Comparison of ENCODE assay signal across 12 cellular contexts in genomic region chr19:47510516-47511127, GRCh38. TPM values are rescaled to one million over a fixed set of nuclear protein-coding genes. Genes with fewer than 3 reads are reported as not detected.
DNase-seq lines count a peak whose midpoint lies in the region; ATAC-seq and TF ChIP-seq lines count a peak whose summit lies in the region.
"Had no signal": no experiment of that assay in that cellular context is flagged by ENCODE, and none has a peak within 500 bp of the region (broad histone marks: within the 10 kb centered on the region; RNA-seq: fewer than 3 reads in every experiment).

No MANE protein-coding gene starts in this region.

- peak; percentile 23 for DNase-seq in NCI-H2171 (lab: John Stamatoyannopoulos, UW)
- DNase-seq in endothelial cell (ENCODE audit: low spot score), result no peak
- no peak for DNase-seq in prostate gland (ENCODE audit: low spot score)
- DNase-seq in NCI-H345 treated with DMSO at 0.1 percent for 48 hours (lab: John Stamatoyannopoulos, UW; ENCODE audit: unreplicated experiment), result no peak
- no peak for DNase-seq in mesothelial cell of epicardium (ENCODE audit: low spot score in 2 of 2, unreplicated experiment in 2 of 2)
- no peak for DNase-seq in AG08396 (ENCODE audit: low spot score)
- DNase-seq: Peyer's patch; stimulated activated CD4-positive, alpha-beta T cell treated with anti-CD3 and anti-CD28 coated beads, Interleukin-12 subunit alpha, Interleukin-12 subunit beta, amount 100 ng/mL, for 4 hours had no signal

- no peak overlapping the region for H3K27ac ChIP-seq in BLaER1 treated with 17β-estradiol and CSF1 and Interleukin-3, amounts not matched to agents 10 nM and 100 nM
- peak overlapping the region; percentile 97 to 98 for H3K27ac ChIP-seq in prostate gland

- peaks cover 79 to 91% (median 89%) of the 10 kb centered on the region in 11 experiments for H4K20me1 ChIP-seq in BLaER1 treated with 17β-estradiol and CSF1 and Interleukin-3, amounts not matched to agents 10 nM and 100 nM

- H3K4me3 ChIP-seq in BLaER1 treated with 17β-estradiol and CSF1 and Interleukin-3, amounts not matched to agents 10 nM and 100 nM, result no peak overlapping the region
- peak overlapping the region in 1 of 2 donors; percentile 78 for H3K4me3 ChIP-seq in prostate gland
- H3K4me3 ChIP-seq: Peyer's patch had no signal

- H3K27me3 Mint-ChIP-seq in endothelial cell (ENCODE audit: unreplicated experiment) (peaks cover 13% of the 10 kb centered on the region), mesothelial cell of epicardium (ENCODE audit: low read depth) (no peaks in the 10 kb centered on the region)

- no peaks in the 10 kb centered on the region for H3K9me3 Mint-ChIP-seq in endothelial cell (ENCODE audit: unreplicated experiment)
- H3K9me3 Mint-ChIP-seq in mesothelial cell of epicardium, result no peaks in the 10 kb centered on the region
- H3K9me3 Mint-ChIP-seq: activated T-helper 1 cell treated with anti-CD3 and anti-CD28 coated beads, Interleukin-12 subunit alpha, Interleukin-12 subunit beta, Interleukin-2, Interleukin-4 antibody, amounts not matched to agents 30 ng/mL and 10 ng/mL and 1 ng/mL, durations not matched to agents 14 hours and 24 hours and 36 hours had no signal

- TF ChIP-seq CTCF in endothelial cell (IDR thresholded peaks at IDR 0.05; ENCODE audit: unreplicated experiment), result no peak
- TF ChIP-seq CTCF in prostate gland (IDR thresholded peaks at IDR 0.05), result no peak
- TF ChIP-seq CTCF in mesothelial cell of epicardium (IDR thresholded peaks at IDR 0.05; ENCODE audit: unreplicated experiment), result no peak

- peaks cover 34% of the 10 kb centered on the region for H3K4me1 Mint-ChIP-seq in endothelial cell (ENCODE audit: unreplicated experiment)
- peaks cover 30% of the 10 kb centered on the region for H3K4me1 Mint-ChIP-seq in mesothelial cell of epicardium

- H3K27me3 ChIP-seq in BLaER1 treated with 17β-estradiol and CSF1 and Interleukin-3, amounts not matched to agents 10 nM and 100 nM, result no peaks in the 10 kb centered on the region
- no peaks in the 10 kb centered on the region for H3K27me3 ChIP-seq in prostate gland (replicated peaks; ENCODE audit: insufficient read depth)
- H3K27me3 ChIP-seq: Peyer's patch had no signal

- 40% methylated on average over 12 of the region's 12 CpGs for WGBS in prostate gland

- peak overlapping the region in 6 of 11 experiments; percentile 5 to 99 (median 21); a peak in 4 of 22 replicates for H3K9ac ChIP-seq in BLaER1 treated with 17β-estradiol and CSF1 and Interleukin-3, amounts not matched to agents 10 nM and 100 nM

- peaks cover 0 to 48% (median 20%) of the 10 kb centered on the region in 11 experiments; a peak in 15 of 22 replicates for H3K36me3 ChIP-seq in BLaER1 treated with 17β-estradiol and CSF1 and Interleukin-3, amounts not matched to agents 10 nM and 100 nM
- H3K36me3 ChIP-seq in prostate gland, result no peaks in the 10 kb centered on the region

- no peak for TF ChIP-seq POLR2A in prostate gland (IDR thresholded peaks at IDR 0.05)

- H3K36me3 Mint-ChIP-seq in endothelial cell (ENCODE audit: low read depth, unreplicated experiment), result peaks cover 10% of the 10 kb centered on the region
- no peaks in the 10 kb centered on the region for H3K36me3 Mint-ChIP-seq in mesothelial cell of epicardium

- H3K27ac Mint-ChIP-seq in endothelial cell (ENCODE audit: unreplicated experiment) (peak overlapping the region; percentile 59), mesothelial cell of epicardium (no peak overlapping the region)
- H3K27ac Mint-ChIP-seq: activated T-helper 1 cell treated with anti-CD3 and anti-CD28 coated beads, Interleukin-12 subunit alpha, Interleukin-12 subunit beta, Interleukin-2, Interleukin-4 antibody, amounts not matched to agents 30 ng/mL and 10 ng/mL and 1 ng/mL, durations not matched to agents 14 hours and 24 hours and 36 hours had no signal

- peak overlapping the region; percentile 66 for H3K4me3 Mint-ChIP-seq in endothelial cell (ENCODE audit: unreplicated experiment)
- H3K4me3 Mint-ChIP-seq in mesothelial cell of epicardium, result no peak overlapping the region
- H3K4me3 Mint-ChIP-seq: activated T-helper 1 cell treated with anti-CD3 and anti-CD28 coated beads, Interleukin-12 subunit alpha, Interleukin-12 subunit beta, Interleukin-2, Interleukin-4 antibody, amounts not matched to agents 30 ng/mL and 10 ng/mL and 1 ng/mL, durations not matched to agents 14 hours and 24 hours and 36 hours had no signal

- H3K4me1 ChIP-seq in BLaER1 treated with 17β-estradiol and CSF1 and Interleukin-3, amounts not matched to agents 10 nM and 100 nM, result peaks cover 45 to 76% (median 68%) of the 10 kb centered on the region in 10 experiments
- H3K4me1 ChIP-seq in prostate gland (replicated peaks), result peaks cover 56% of the 10 kb centered on the region

- H3K4me2 ChIP-seq in BLaER1 treated with 17β-estradiol and CSF1 and Interleukin-3, amounts not matched to agents 10 nM and 100 nM, result peak overlapping the region in 4 of 11 experiments; percentile 9 to 98 (median 92); a peak in 5 of 22 replicates

- no peak for ATAC-seq in GM19463 (IDR thresholded peaks at IDR 0.05; ENCODE audit: unreplicated experiment)

- H3K9me3 ChIP-seq in BLaER1 treated with 17β-estradiol and CSF1 and Interleukin-3, amounts not matched to agents 10 nM and 100 nM (replicated peaks in 1 of 11), result no peaks in the 10 kb centered on the region
- no peaks in the 10 kb centered on the region for H3K9me3 ChIP-seq in prostate gland
- H3K9me3 ChIP-seq: Peyer's patch had no signal

- intact Hi-C loops in prostate gland (cut with DNase I), result loop anchor here (5.0 kb wide), 1 partner anchor 187 kb away; no protein-coding TSS in a partner anchor

RNA-seq across cellular contexts. Expression of gene NAPA, which starts 4.2 kb away (rescaled TPM):
- total RNA-seq in endothelial cell (ENCODE audit: unreplicated experiment) (77.8 TPM), prostate gland (100 to 1,000 TPM; 263 to 422 TPM), mesothelial cell of epicardium (53.6 to 56.4 TPM (median 54.7 TPM) in 3 replicates)

RNA-seq across cellular contexts. Expression of gene KPTN, which starts 26.6 kb away (rescaled TPM):
- 12.0 TPM for total RNA-seq in endothelial cell (ENCODE audit: unreplicated experiment)
- 1 to 10 TPM; 8.8 to 9.0 TPM for total RNA-seq in prostate gland
- total RNA-seq in mesothelial cell of epicardium, result 18.4 to 20.4 TPM (median 20.1 TPM) in 3 replicates

RNA-seq across cellular contexts. Expression of gene SLC8A2, which starts 38.9 kb away (rescaled TPM):
- 0.80 TPM for total RNA-seq in endothelial cell (ENCODE audit: unreplicated experiment)
- total RNA-seq in prostate gland, result 1 to 10 TPM; 1.3 to 7.7 TPM
- 2.2 to 3.7 TPM (median 2.5 TPM) in 3 replicates for total RNA-seq in mesothelial cell of epicardium
- total RNA-seq: activated T-helper 1 cell treated with anti-CD3 and anti-CD28 coated beads, Interleukin-12 subunit alpha, Interleukin-12 subunit beta, Interleukin-2, Interleukin-4 antibody, amounts not matched to agents 30 ng/mL and 10 ng/mL and 1 ng/mL, durations not matched to agents 14 hours and 24 hours and 36 hours; dermis microvascular lymphatic vessel endothelial cell had no signal

Comparison
In these comparisons a context has a peak if more than half of its experiments do, and no peak if none do; other contexts are left out.
1. H3K27ac ChIP-seq: peak in prostate gland (2 of 2); none in BLaER1 treated with 17β-estradiol and CSF1 and Interleukin-3, amounts not matched to agents 10 nM and 100 nM (0 of 11).